ENCODE assay signal across 14 cellular contexts in the genomic region with DNA sequence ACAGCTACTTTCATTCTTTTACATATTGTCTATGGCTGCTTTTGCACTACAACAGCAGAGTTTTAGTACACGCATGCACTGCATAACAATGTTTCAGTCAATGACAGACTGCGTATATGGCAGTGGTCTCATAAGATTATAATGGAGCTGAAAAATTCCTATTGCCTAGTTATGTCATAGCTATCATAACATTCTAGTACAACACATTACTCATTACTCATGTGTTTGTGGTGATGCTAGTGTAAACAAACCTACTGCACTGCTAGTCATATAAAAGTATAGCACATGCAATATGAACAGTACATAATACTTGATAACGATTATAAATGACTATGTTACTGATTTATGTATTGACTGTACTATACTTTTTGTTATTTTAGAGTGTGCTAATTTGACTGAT.
"Had no signal": no experiment of that assay in that cellular context is flagged by ENCODE, and none has a peak within 500 bp of the region (broad histone marks: within the 10 kb centered on the region; RNA-seq: fewer than 3 reads in every experiment).

No MANE protein-coding gene starts in this region.

- H3K27me3 ChIP-seq: colonic mucosa, neutrophil, vagina had no signal

- H3K4me1 ChIP-seq: colonic mucosa, lower lobe of right lung, vagina had no signal

- H3K36me3 ChIP-seq: colonic mucosa, lower lobe of right lung, neutrophil, vagina had no signal

- DNase-seq: activated B cell treated with CpG ODN at 0.5 μM for 24 hours; activated CD4-positive, alpha-beta T cell treated with anti-CD3 and anti-CD28 coated beads, Interleukin-2, amount 10 ng/mL, durations not matched to agents 7 days and 5 days; anterior cingulate cortex; colonic mucosa; effector memory CD8-positive, alpha-beta T cell; hypothalamus; lower lobe of right lung; naive thymus-derived CD8-positive, alpha-beta T cell; retina; small intestine; T-helper 17 cell had no signal

- H3K9me3 ChIP-seq: colonic mucosa, lower lobe of right lung, neutrophil, vagina had no signal

- H3K4me3 ChIP-seq: colonic mucosa, lower lobe of right lung, vagina had no signal

- ATAC-seq: activated naive CD4-positive, alpha-beta T cell treated with anti-CD3 and anti-CD28 coated beads, Interleukin-2, amount 50 U/mL, for 72 hours; effector memory CD8-positive, alpha-beta T cell; lower lobe of right lung; naive thymus-derived CD8-positive, alpha-beta T cell; T-helper 17 cell had no signal

- H3K27ac ChIP-seq: colonic mucosa, lower lobe of right lung, neutrophil, vagina had no signal
